ENCODE assay signal across 15 cellular contexts in genomic region chr9:92405770-92406169, GRCh38. TPM values are rescaled to one million over a fixed set of nuclear protein-coding genes. Genes with fewer than 3 reads are reported as not detected.
DNase-seq lines count a peak whose midpoint lies in the region; ATAC-seq and TF ChIP-seq lines count a peak whose summit lies in the region.
"Had no signal": no experiment of that assay in that cellular context is flagged by ENCODE, and none has a peak within 500 bp of the region (broad histone marks: within the 10 kb centered on the region; RNA-seq: fewer than 3 reads in every experiment).

No MANE protein-coding gene starts in this region.

- H3K9me3 ChIP-seq in tibial nerve: no peaks in the 10 kb centered on the region

- H3K4me1 ChIP-seq in tibial nerve: peaks cover 0 to 37% (median 11%) of the 10 kb centered on the region in 4 donors

- no peaks in the 10 kb centered on the region for H3K27me3 ChIP-seq in tibial nerve

- H3K9me3 Mint-ChIP-seq in activated naive CD4-positive, alpha-beta T cell treated with anti-CD3 and anti-CD28 coated beads, Interleukin-2, amount 10 ng/mL, durations not matched to agents 7 days and 5 days: no peaks in the 10 kb centered on the region
- peaks cover 7% of the 10 kb centered on the region for H3K9me3 Mint-ChIP-seq in activated T-helper 1 cell treated with anti-CD3 and anti-CD28 coated beads, Interleukin-12 subunit alpha, Interleukin-12 subunit beta, Interleukin-2, Interleukin-4 antibody, amounts not matched to agents 30 ng/mL and 10 ng/mL and 1 ng/mL, durations not matched to agents 14 hours and 24 hours and 36 hours
- H3K9me3 Mint-ChIP-seq in memory B cell: peaks cover 2% of the 10 kb centered on the region
- H3K9me3 Mint-ChIP-seq: nephron progenitor cell had no signal

- peak overlapping the region; percentile 78 for H3K27ac Mint-ChIP-seq in activated naive CD4-positive, alpha-beta T cell treated with anti-CD3 and anti-CD28 coated beads, Interleukin-2, amount 10 ng/mL, durations not matched to agents 7 days and 5 days
- peak overlapping the region; percentile 86 for H3K27ac Mint-ChIP-seq in activated T-helper 1 cell treated with anti-CD3 and anti-CD28 coated beads, Interleukin-12 subunit alpha, Interleukin-12 subunit beta, Interleukin-2, Interleukin-4 antibody, amounts not matched to agents 30 ng/mL and 10 ng/mL and 1 ng/mL, durations not matched to agents 14 hours and 24 hours and 36 hours
- peak overlapping the region; percentile 65 for H3K27ac Mint-ChIP-seq in memory B cell
- H3K27ac Mint-ChIP-seq: nephron progenitor cell had no signal

- 75 to 78% methylated on average over 4 of the region's 4 CpGs for WGBS in tibial nerve, 2 donors

- H3K4me3 Mint-ChIP-seq in activated naive CD4-positive, alpha-beta T cell treated with anti-CD3 and anti-CD28 coated beads, Interleukin-2, amount 10 ng/mL, durations not matched to agents 7 days and 5 days: no peak overlapping the region
- H3K4me3 Mint-ChIP-seq in activated T-helper 1 cell treated with anti-CD3 and anti-CD28 coated beads, Interleukin-12 subunit alpha, Interleukin-12 subunit beta, Interleukin-2, Interleukin-4 antibody, amounts not matched to agents 30 ng/mL and 10 ng/mL and 1 ng/mL, durations not matched to agents 14 hours and 24 hours and 36 hours: peak overlapping the region; percentile 47
- H3K4me3 Mint-ChIP-seq in memory B cell: peak overlapping the region; percentile 44
- H3K4me3 Mint-ChIP-seq: nephron progenitor cell had no signal

- H3K4me3 ChIP-seq in tibial nerve: peak overlapping the region in 1 of 4 donors; percentile 19

- TF ChIP-seq EP300 in tibial nerve (IDR thresholded peaks at IDR 0.05): no peak

- TF ChIP-seq POLR2A in tibial nerve (IDR thresholded peaks at IDR 0.05): no peak

- CTCF ChIA-PET in activated naive CD4-positive, alpha-beta T cell treated with anti-CD3 and anti-CD28 coated beads, Interleukin-2, amount 10 ng/mL, durations not matched to agents 7 days and 5 days (lab: Charles Lee): no interaction called here

- H3K36me3 Mint-ChIP-seq in activated naive CD4-positive, alpha-beta T cell treated with anti-CD3 and anti-CD28 coated beads, Interleukin-2, amount 10 ng/mL, durations not matched to agents 7 days and 5 days: peaks cover 4% of the 10 kb centered on the region
- peaks cover 3% of the 10 kb centered on the region for H3K36me3 Mint-ChIP-seq in activated T-helper 1 cell treated with anti-CD3 and anti-CD28 coated beads, Interleukin-12 subunit alpha, Interleukin-12 subunit beta, Interleukin-2, Interleukin-4 antibody, amounts not matched to agents 30 ng/mL and 10 ng/mL and 1 ng/mL, durations not matched to agents 14 hours and 24 hours and 36 hours (ENCODE audit: low read depth)
- H3K36me3 Mint-ChIP-seq in memory B cell: no peaks in the 10 kb centered on the region

- no peak for DNase-seq in activated naive CD4-positive, alpha-beta T cell treated with anti-CD3 and anti-CD28 coated beads, Interleukin-2, amount 10 ng/mL, durations not matched to agents 7 days and 5 days
- no peak for DNase-seq in activated naive CD4-positive, alpha-beta T cell treated with Interleukin-2 at 50 U/mL for 16 hours
- no peak for DNase-seq in activated T-helper 1 cell treated with anti-CD3 and anti-CD28 coated beads, Interleukin-12 subunit alpha, Interleukin-12 subunit beta, Interleukin-2, Interleukin-4 antibody, amounts not matched to agents 30 ng/mL and 10 ng/mL and 1 ng/mL, durations not matched to agents 14 hours and 24 hours and 36 hours (ENCODE audit: low spot score)
- DNase-seq in memory B cell (ENCODE audit: low spot score in 2 of 2) (no peak), tibial nerve (ENCODE audit: low spot score in 2 of 2) (no peak), GM13977 (ENCODE audit: low spot score) (no peak)
- DNase-seq: cortex of kidney, EL, NCI-H1436 treated with DMSO at 0.1 percent for 48 hours, NCI-H748 treated with DMSO at 0.1 percent for 48 hours, nephron progenitor cell, SIG-M5 had no signal

- no peaks in the 10 kb centered on the region for H3K36me3 ChIP-seq in tibial nerve

- H3K27me3 Mint-ChIP-seq in activated naive CD4-positive, alpha-beta T cell treated with anti-CD3 and anti-CD28 coated beads, Interleukin-2, amount 10 ng/mL, durations not matched to agents 7 days and 5 days: no peaks in the 10 kb centered on the region
- no peaks in the 10 kb centered on the region for H3K27me3 Mint-ChIP-seq in activated T-helper 1 cell treated with anti-CD3 and anti-CD28 coated beads, Interleukin-12 subunit alpha, Interleukin-12 subunit beta, Interleukin-2, Interleukin-4 antibody, amounts not matched to agents 30 ng/mL and 10 ng/mL and 1 ng/mL, durations not matched to agents 14 hours and 24 hours and 36 hours (ENCODE audit: insufficient read depth)
- H3K27me3 Mint-ChIP-seq in memory B cell: no peaks in the 10 kb centered on the region

- peak overlapping the region in 3 of 4 donors; percentile 32 to 77 (median 75) for H3K27ac ChIP-seq in tibial nerve

- in situ Hi-C loops in GM13977 (cut with MboI; ENCODE audit: low pct_unique_long_range_greater_than_20kb, low sequenced_read_pairs, unreplicated experiment): no loop called here

- H3K4me1 Mint-ChIP-seq in activated naive CD4-positive, alpha-beta T cell treated with anti-CD3 and anti-CD28 coated beads, Interleukin-2, amount 10 ng/mL, durations not matched to agents 7 days and 5 days: peaks cover 27% of the 10 kb centered on the region
- H3K4me1 Mint-ChIP-seq in activated T-helper 1 cell treated with anti-CD3 and anti-CD28 coated beads, Interleukin-12 subunit alpha, Interleukin-12 subunit beta, Interleukin-2, Interleukin-4 antibody, amounts not matched to agents 30 ng/mL and 10 ng/mL and 1 ng/mL, durations not matched to agents 14 hours and 24 hours and 36 hours (ENCODE audit: low read depth): peaks cover 27% of the 10 kb centered on the region
- peaks cover 12% of the 10 kb centered on the region for H3K4me1 Mint-ChIP-seq in memory B cell

- ATAC-seq in memory B cell (ENCODE audit: low read depth) (no peak), HG02588 (IDR thresholded peaks at IDR 0.05; ENCODE audit: unreplicated experiment) (no peak), HG02623 (IDR thresholded peaks at IDR 0.05; ENCODE audit: unreplicated experiment) (no peak)
- ATAC-seq: HCT116 had no signal

- intact Hi-C loops in activated T-helper 1 cell treated with anti-CD3 and anti-CD28 coated beads, Interleukin-12 subunit alpha, Interleukin-12 subunit beta, Interleukin-2, Interleukin-4 antibody, amounts not matched to agents 30 ng/mL and 10 ng/mL and 1 ng/mL, durations not matched to agents 14 hours and 24 hours and 36 hours (cut with micrococcal nuclease): no loop called here

- TF ChIP-seq CTCF in tibial nerve (IDR thresholded peaks at IDR 0.05): no peak
- no peak for TF ChIP-seq CTCF in GM13977 (IDR thresholded peaks at IDR 0.05; ENCODE audit: extremely low read depth, insufficient read depth, missing control alignments)

RNA-seq across cellular contexts. Expression of gene OGN, which starts 1.4 kb away (rescaled TPM):
- total RNA-seq in activated T-helper 1 cell treated with anti-CD3 and anti-CD28 coated beads, Interleukin-12 subunit alpha, Interleukin-12 subunit beta, Interleukin-2, Interleukin-4 antibody, amounts not matched to agents 30 ng/mL and 10 ng/mL and 1 ng/mL, durations not matched to agents 14 hours and 24 hours and 36 hours: not detected in 2 replicates
- 10 to 100 TPM in 3 of 4 donors, 1 to 10 TPM in 1; 4.2 to 33.9 (median 18.4) TPM for total RNA-seq in tibial nerve

RNA-seq across cellular contexts. Expression of gene OMD, which starts 18.5 kb away (rescaled TPM):
- total RNA-seq in activated T-helper 1 cell treated with anti-CD3 and anti-CD28 coated beads, Interleukin-12 subunit alpha, Interleukin-12 subunit beta, Interleukin-2, Interleukin-4 antibody, amounts not matched to agents 30 ng/mL and 10 ng/mL and 1 ng/mL, durations not matched to agents 14 hours and 24 hours and 36 hours: not detected in 2 replicates
- 10 to 100 TPM; 19.2 to 64.9 (median 59.5) TPM for total RNA-seq in tibial nerve

Comparison
In these comparisons a context has a peak if more than half of its experiments do, and no peak if none do; other contexts are left out.
1. RNA of gene OMD, which starts 18.5 kb away (total RNA-seq): 19.2 to 64.9 TPM in tibial nerve; not detected in activated T-helper 1 cell treated with anti-CD3 and anti-CD28 coated beads, Interleukin-12 subunit alpha, Interleukin-12 subunit beta, Interleukin-2, Interleukin-4 antibody, amounts not matched to agents 30 ng/mL and 10 ng/mL and 1 ng/mL, durations not matched to agents 14 hours and 24 hours and 36 hours; every median in the first group is over 10 times any median in the second.
2. Peak in every context shown above with its lines, with median percentiles within 50 percentile points of each other: H3K27ac Mint-ChIP-seq.